11 cellular contexts compared by ENCODE assay signal in genomic region chr13:110341445-110342247, GRCh38. TPM values are rescaled to one million over a fixed set of nuclear protein-coding genes. Genes with fewer than 3 reads are reported as not detected.
A peak's percentile ranks its signal among the peaks of the same experiment; 100 is the strongest.
DNase-seq lines count a peak whose midpoint lies in the region; ATAC-seq and TF ChIP-seq lines count a peak whose summit lies in the region.
"Had no signal": no experiment of that assay in that cellular context is flagged by ENCODE, and none has a peak within 500 bp of the region (broad histone marks: within the 10 kb centered on the region; RNA-seq: fewer than 3 reads in every experiment).

No MANE protein-coding gene starts in this region.

- H3K4me1 ChIP-seq in OCI-LY3 (ENCODE audit: low read length) (no peaks in the 10 kb centered on the region), stomach smooth muscle (ENCODE audit: control insufficient read depth, insufficient read depth, low read length) (peaks cover 83% of the 10 kb centered on the region)

- peak overlapping the region; percentile 75 for H3K4me3 Mint-ChIP-seq in activated naive CD4-positive, alpha-beta T cell treated with anti-CD3 and anti-CD28 coated beads, Interleukin-2, amount 50 U/mL, for 24 hours

- no peaks in the 10 kb centered on the region for H3K36me3 Mint-ChIP-seq in activated naive CD4-positive, alpha-beta T cell treated with anti-CD3 and anti-CD28 coated beads, Interleukin-2, amount 50 U/mL, for 24 hours

- peaks cover 33% of the 10 kb centered on the region for H3K4me1 Mint-ChIP-seq in activated naive CD4-positive, alpha-beta T cell treated with anti-CD3 and anti-CD28 coated beads, Interleukin-2, amount 50 U/mL, for 24 hours

- peak in 1 of 2 donors; percentile 39 for ATAC-seq in left cardiac atrium

- 0 out of 2 replicates have a peak overlapping the region, but pooled peaks have one; percentile 10 for H3K4me2 ChIP-seq in OCI-LY3 (ENCODE audit: low read length)

- no peaks in the 10 kb centered on the region for H3K9me3 ChIP-seq in OCI-LY3 (ENCODE audit: insufficient read depth, low read length)
- no peaks in the 10 kb centered on the region for H3K9me3 ChIP-seq in stomach smooth muscle (ENCODE audit: control insufficient read depth in 2 of 2, low read length in 2 of 2)
- H3K9me3 ChIP-seq: neutrophil had no signal

- H3K27me3 ChIP-seq in OCI-LY3 (ENCODE audit: low read depth, low read length) (peaks cover 28% of the 10 kb centered on the region), stomach smooth muscle (ENCODE audit: control insufficient read depth in 1 of 2, insufficient read depth in 2 of 2, low read length in 2 of 2) (no peaks in the 10 kb centered on the region)

- H2AFZ ChIP-seq in OCI-LY3 (ENCODE audit: low read depth, low read length): no peak overlapping the region

- no peaks in the 10 kb centered on the region for H3K36me3 ChIP-seq in OCI-LY3 (replicated peaks; ENCODE audit: low read depth, low read length)
- peaks cover 0 to 3% of the 10 kb centered on the region in 2 donors for H3K36me3 ChIP-seq in stomach smooth muscle (ENCODE audit: control insufficient read depth in 2 of 2, insufficient read depth in 2 of 2, low read length in 2 of 2)
- H3K36me3 ChIP-seq: neutrophil had no signal

- H3K27ac Mint-ChIP-seq in activated naive CD4-positive, alpha-beta T cell treated with anti-CD3 and anti-CD28 coated beads, Interleukin-2, amount 50 U/mL, for 24 hours: peak overlapping the region; percentile 3

- H3K4me3 ChIP-seq in OCI-LY3 (ENCODE audit: low read length): no peak overlapping the region
- H3K4me3 ChIP-seq in stomach smooth muscle (ENCODE audit: low read length in 2 of 2): peak overlapping the region; percentile 40 to 60
- H3K4me3 ChIP-seq: SK-N-MC had no signal

- H3K27me3 Mint-ChIP-seq in activated naive CD4-positive, alpha-beta T cell treated with anti-CD3 and anti-CD28 coated beads, Interleukin-2, amount 50 U/mL, for 24 hours: peaks cover 3% of the 10 kb centered on the region

- no peaks in the 10 kb centered on the region for H4K20me1 ChIP-seq in OCI-LY3 (ENCODE audit: insufficient read depth, low read length)

- no peaks in the 10 kb centered on the region for H3K79me2 ChIP-seq in OCI-LY3 (ENCODE audit: low read length)

- intact Hi-C loops in left cardiac atrium (cut with DNase I): loop anchor here in 1 of 2 donors (5.0 to 10.0 kb wide), 2 partner anchors 34 to 73 kb away; partner anchors contain the start of genes COL4A1 and COL4A2

- H3K27ac ChIP-seq in OCI-LY3 (ENCODE audit: low read length) (no peak overlapping the region), stomach smooth muscle (ENCODE audit: low read length) (peak overlapping the region; percentile 100)
- H3K27ac ChIP-seq: neutrophil, SK-N-MC had no signal

- H3K9ac ChIP-seq in OCI-LY3 (ENCODE audit: low read length): no peak overlapping the region
- H3K9ac ChIP-seq in stomach smooth muscle (ENCODE audit: low read length in 2 of 2): peak overlapping the region; percentile 84 to 91

- no peak for DNase-seq in activated naive CD4-positive, alpha-beta T cell treated with Interleukin-2 at 50 U/mL for 16 hours
- DNase-seq in left cardiac atrium (peak; percentile 74), NCI-H2171 (lab: John Stamatoyannopoulos, UW) (no peak), NCI-H1436 treated with DMSO at 0.1 percent for 48 hours (lab: John Stamatoyannopoulos, UW) (no peak), amniotic stem cell (lab: John Stamatoyannopoulos, UW) (no peak)
- DNase-seq: DND-41 had no signal

- no peak for TF ChIP-seq CTCF in OCI-LY3 (IDR thresholded peaks at IDR 0.05; ENCODE audit: low read depth, low read length)

- H3K9me3 Mint-ChIP-seq in activated naive CD4-positive, alpha-beta T cell treated with anti-CD3 and anti-CD28 coated beads, Interleukin-2, amount 50 U/mL, for 24 hours: no peaks in the 10 kb centered on the region

RNA-seq across cellular contexts. Expression of gene COL4A2, which starts 34.6 kb away (rescaled TPM):
- 100 to 1,000 TPM; 176 to 384 TPM for total RNA-seq in left cardiac atrium

RNA-seq across cellular contexts. Expression of gene COL4A1, which starts 34.7 kb away (rescaled TPM):
- 100 to 1,000 TPM; 210 to 456 TPM for total RNA-seq in left cardiac atrium
